Comparison of ENCODE assay signal across 14 cellular contexts in genomic region chr19:32397736-32398135, GRCh38. TPM values are rescaled to one million over a fixed set of nuclear protein-coding genes. Genes with fewer than 3 reads are reported as not detected.
DNase-seq lines count a peak whose midpoint lies in the region; ATAC-seq, FAIRE-seq and TF ChIP-seq lines count a peak whose summit lies in the region.
"Had no signal": no experiment of that assay in that cellular context is flagged by ENCODE, and none has a peak within 500 bp of the region (broad histone marks: within the 10 kb centered on the region; RNA-seq: fewer than 3 reads in every experiment).

No MANE protein-coding gene starts in this region.

- H3K14ac ChIP-seq in mesenchymal stem cell (ENCODE audit: low read length in 2 of 2), result no peak overlapping the region

- H4K91ac ChIP-seq in mesenchymal stem cell (ENCODE audit: low read length), result no peak overlapping the region

- no peak overlapping the region for H3K18ac ChIP-seq in mesenchymal stem cell (ENCODE audit: low read depth in 1 of 2, low read length in 2 of 2)

- FAIRE-seq in bronchial epithelial cell (lab: Jason Lieb, UNC), result no peak

- 40% methylated on average over 4 of the region's 4 CpGs for WGBS in mesenchymal stem cell

- H3K27me3 ChIP-seq in bronchial epithelial cell (ENCODE audit: control insufficient read depth, insufficient read depth, low read length), result no peaks in the 10 kb centered on the region
- H3K27me3 ChIP-seq in mesenchymal stem cell (ENCODE audit: control insufficient read depth in 1 of 2, insufficient read depth in 1 of 2, low read length in 2 of 2), result no peaks in the 10 kb centered on the region

- DNase-seq in AG10803 (ENCODE audit: low read depth) (peak; percentile 93), LHCN-M2 (ENCODE audit: low read depth) (peak; percentile 81), bronchial epithelial cell (ENCODE audit: low read depth) (peak; percentile 42), mesenchymal stem cell (peak; percentile 62), COLO668 (lab: John Stamatoyannopoulos, UW; ENCODE audit: unreplicated experiment) (no peak), OCI-M1 (lab: John Stamatoyannopoulos, UW) (no peak)
- DNase-seq in activated T-helper 2 cell treated with anti-CD3 and anti-CD28 coated beads, Interferon-gamma antibody, Interleukin-2, Interleukin-4, amounts not matched to agents 10 μg/mL and 5 μg/mL and 100 μg/mL, durations not matched to agents 14 hours and 24 hours and 36 hours (ENCODE audit: low spot score), result no peak
- DNase-seq: activated CD4-positive, alpha-beta T cell treated with anti-CD3 and anti-CD28 coated beads, Interleukin-2, amount 50 U/mL, for 1 hour; glutamatergic neuron; lower lobe of right lung; NK-92 treated with Interleukin-12 subunit alpha and Interleukin-12 subunit beta, amount 100 ng/mL, for 24 hours; SW 1271 had no signal

- no peak overlapping the region for H4K8ac ChIP-seq in mesenchymal stem cell (ENCODE audit: low read length)

- H2AK5ac ChIP-seq in mesenchymal stem cell (ENCODE audit: low read length, severe bottlenecking), result no peak overlapping the region

- intact Hi-C loops in activated T-helper 2 cell treated with anti-CD3 and anti-CD28 coated beads, Interferon-gamma antibody, Interleukin-2, Interleukin-4, amounts not matched to agents 10 μg/mL and 5 μg/mL and 100 μg/mL, durations not matched to agents 14 hours and 24 hours and 36 hours (cut with micrococcal nuclease), result no loop called here

- no peak overlapping the region for H3K4me3 ChIP-seq in AG10803 (ENCODE audit: low read length)
- no peak overlapping the region for H3K4me3 ChIP-seq in bronchial epithelial cell (ENCODE audit: low read depth, low read length)
- H3K4me3 ChIP-seq in mesenchymal stem cell (ENCODE audit: insufficient read depth in 1 of 2, low read depth in 1 of 2, low read length in 2 of 2), result no peak overlapping the region
- H3K4me3 ChIP-seq: lower lobe of right lung had no signal

- no peak overlapping the region for H2AFZ ChIP-seq in mesenchymal stem cell (ENCODE audit: low read depth, low read length)

- H3K27ac Mint-ChIP-seq in activated T-helper 2 cell treated with anti-CD3 and anti-CD28 coated beads, Interferon-gamma antibody, Interleukin-2, Interleukin-4, amounts not matched to agents 10 μg/mL and 5 μg/mL and 100 μg/mL, durations not matched to agents 14 hours and 24 hours and 36 hours, result no peak overlapping the region
- H3K27ac Mint-ChIP-seq: dendritic cell treated with granulocyte-macrophage colony-stimulating factor and Interleukin-4, amounts not matched to agents 40 ng/mL and 50 ng/mL, for 4 days had no signal

- no peaks in the 10 kb centered on the region for H3K27me3 Mint-ChIP-seq in activated T-helper 2 cell treated with anti-CD3 and anti-CD28 coated beads, Interferon-gamma antibody, Interleukin-2, Interleukin-4, amounts not matched to agents 10 μg/mL and 5 μg/mL and 100 μg/mL, durations not matched to agents 14 hours and 24 hours and 36 hours (ENCODE audit: low read depth)

- H3K4me1 Mint-ChIP-seq in activated T-helper 2 cell treated with anti-CD3 and anti-CD28 coated beads, Interferon-gamma antibody, Interleukin-2, Interleukin-4, amounts not matched to agents 10 μg/mL and 5 μg/mL and 100 μg/mL, durations not matched to agents 14 hours and 24 hours and 36 hours (ENCODE audit: low read depth), result peaks cover 5% of the 10 kb centered on the region

- peaks cover 3% of the 10 kb centered on the region for H3K4me1 ChIP-seq in mesenchymal stem cell (ENCODE audit: control insufficient read depth, insufficient read depth, low read depth, low read length)
- H3K4me1 ChIP-seq: lower lobe of right lung had no signal

- H3K36me3 ChIP-seq in bronchial epithelial cell (ENCODE audit: control insufficient read depth, insufficient read depth, low read length) (no peaks in the 10 kb centered on the region), mesenchymal stem cell (ENCODE audit: control insufficient read depth in 1 of 2, insufficient read depth in 2 of 2, low read depth in 1 of 2, low read length in 2 of 2) (peaks cover 3 to 17% of the 10 kb centered on the region in 2 experiments)
- H3K36me3 ChIP-seq: lower lobe of right lung had no signal

- no peak overlapping the region for H2BK15ac ChIP-seq in mesenchymal stem cell (ENCODE audit: low read depth, poor library complexity, severe bottlenecking)

- peaks cover 8% of the 10 kb centered on the region for H3K79me1 ChIP-seq in mesenchymal stem cell (replicated peaks; ENCODE audit: low read length, poor library complexity, severe bottlenecking)

- TF ChIP-seq CTCF in AG10803 (conservative IDR thresholded peaks at IDR 0.05; ENCODE audit: low read length) (no peak), bronchial epithelial cell (IDR thresholded peaks at IDR 0.05; ENCODE audit: insufficient read depth, low read length, severe bottlenecking) (no peak)

- H3K9me3 ChIP-seq in mesenchymal stem cell (ENCODE audit: control insufficient read depth, low read length), result no peaks in the 10 kb centered on the region
- H3K9me3 ChIP-seq: lower lobe of right lung had no signal

- no peak overlapping the region for H2BK12ac ChIP-seq in mesenchymal stem cell (ENCODE audit: low read length in 2 of 2)

- no peak overlapping the region for H3K9ac ChIP-seq in mesenchymal stem cell (ENCODE audit: low read length)

- no peaks in the 10 kb centered on the region for H3K36me3 Mint-ChIP-seq in activated T-helper 2 cell treated with anti-CD3 and anti-CD28 coated beads, Interferon-gamma antibody, Interleukin-2, Interleukin-4, amounts not matched to agents 10 μg/mL and 5 μg/mL and 100 μg/mL, durations not matched to agents 14 hours and 24 hours and 36 hours (ENCODE audit: low read depth)

- H3K27ac ChIP-seq in mesenchymal stem cell (ENCODE audit: low read length, poor library complexity, severe bottlenecking), result peak overlapping the region; percentile 59
- H3K27ac ChIP-seq: lower lobe of right lung had no signal

- H3K4me2 ChIP-seq in mesenchymal stem cell (ENCODE audit: low read length, poor library complexity, severe bottlenecking), result peak overlapping the region; percentile 33

- no peak for ATAC-seq in GM21619 (IDR thresholded peaks at IDR 0.05; ENCODE audit: unreplicated experiment)
- ATAC-seq: lower lobe of right lung had no signal

- H3K4me3 Mint-ChIP-seq in activated T-helper 2 cell treated with anti-CD3 and anti-CD28 coated beads, Interferon-gamma antibody, Interleukin-2, Interleukin-4, amounts not matched to agents 10 μg/mL and 5 μg/mL and 100 μg/mL, durations not matched to agents 14 hours and 24 hours and 36 hours (ENCODE audit: low read depth), result no peak overlapping the region
- H3K4me3 Mint-ChIP-seq: dendritic cell treated with granulocyte-macrophage colony-stimulating factor and Interleukin-4, amounts not matched to agents 40 ng/mL and 50 ng/mL, for 4 days had no signal

- no peak overlapping the region for H2BK120ac ChIP-seq in mesenchymal stem cell (ENCODE audit: low read depth, low read length)

- H3K4ac ChIP-seq in mesenchymal stem cell (ENCODE audit: low read depth in 1 of 2, low read length in 2 of 2), result no peak overlapping the region

- no peaks in the 10 kb centered on the region for H3K9me3 Mint-ChIP-seq in activated T-helper 2 cell treated with anti-CD3 and anti-CD28 coated beads, Interferon-gamma antibody, Interleukin-2, Interleukin-4, amounts not matched to agents 10 μg/mL and 5 μg/mL and 100 μg/mL, durations not matched to agents 14 hours and 24 hours and 36 hours
- H3K9me3 Mint-ChIP-seq: dendritic cell treated with granulocyte-macrophage colony-stimulating factor and Interleukin-4, amounts not matched to agents 40 ng/mL and 50 ng/mL, for 4 days had no signal

- H2BK5ac ChIP-seq in mesenchymal stem cell (ENCODE audit: low read depth, low read length, poor library complexity, severe bottlenecking), result no peak overlapping the region

- H3K23ac ChIP-seq in mesenchymal stem cell (ENCODE audit: low read length in 2 of 2), result no peak overlapping the region

RNA-seq across cellular contexts. Expression of gene DPY19L3, which starts 7.8 kb away (rescaled TPM):
- total RNA-seq in LHCN-M2 (2014; rRNA removed), result 13.0 and 15.7 TPM in 2 replicates
- 4.8 TPM for polyA plus RNA-seq in LHCN-M2 (2012)
- 4.9 and 5.8 TPM in 2 replicates for total RNA-seq in bronchial epithelial cell
- polyA plus RNA-seq in mesenchymal stem cell (2013, experiment 1 of 2), result 25.6 TPM
- polyA plus RNA-seq in mesenchymal stem cell (2013, experiment 2 of 2), result 24.9 TPM
- total RNA-seq in activated T-helper 2 cell treated with anti-CD3 and anti-CD28 coated beads, Interferon-gamma antibody, Interleukin-2, Interleukin-4, amounts not matched to agents 10 μg/mL and 5 μg/mL and 100 μg/mL, durations not matched to agents 14 hours and 24 hours and 36 hours, result 16.7 and 19.4 TPM in 2 replicates

RNA-seq across cellular contexts. Expression of gene ZNF507, which starts 52.3 kb away (rescaled TPM):
- total RNA-seq in LHCN-M2 (2014; rRNA removed) (6.4 and 8.7 TPM in 2 replicates), bronchial epithelial cell (7.0 and 7.1 TPM in 2 replicates)
- 2.8 TPM for polyA plus RNA-seq in LHCN-M2 (2012)
- polyA plus RNA-seq in mesenchymal stem cell (2013, experiment 1 of 2), result 8.9 TPM
- 8.9 TPM for polyA plus RNA-seq in mesenchymal stem cell (2013, experiment 2 of 2)
- 29.5 and 29.6 TPM in 2 replicates for total RNA-seq in activated T-helper 2 cell treated with anti-CD3 and anti-CD28 coated beads, Interferon-gamma antibody, Interleukin-2, Interleukin-4, amounts not matched to agents 10 μg/mL and 5 μg/mL and 100 μg/mL, durations not matched to agents 14 hours and 24 hours and 36 hours

Comparison
In these comparisons a context has a peak if more than half of its experiments do, and no peak if none do; other contexts are left out.
1. DNase-seq: peak in AG10803 (single experiment), LHCN-M2 (single experiment), bronchial epithelial cell (single experiment) and mesenchymal stem cell (single experiment); none in COLO668 (single experiment), activated T-helper 2 cell treated with anti-CD3 and anti-CD28 coated beads, Interferon-gamma antibody, Interleukin-2, Interleukin-4, amounts not matched to agents 10 μg/mL and 5 μg/mL and 100 μg/mL, durations not matched to agents 14 hours and 24 hours and 36 hours (single experiment) and OCI-M1 (single experiment).